30 cellular contexts compared by ENCODE assay signal in the genomic region with DNA sequence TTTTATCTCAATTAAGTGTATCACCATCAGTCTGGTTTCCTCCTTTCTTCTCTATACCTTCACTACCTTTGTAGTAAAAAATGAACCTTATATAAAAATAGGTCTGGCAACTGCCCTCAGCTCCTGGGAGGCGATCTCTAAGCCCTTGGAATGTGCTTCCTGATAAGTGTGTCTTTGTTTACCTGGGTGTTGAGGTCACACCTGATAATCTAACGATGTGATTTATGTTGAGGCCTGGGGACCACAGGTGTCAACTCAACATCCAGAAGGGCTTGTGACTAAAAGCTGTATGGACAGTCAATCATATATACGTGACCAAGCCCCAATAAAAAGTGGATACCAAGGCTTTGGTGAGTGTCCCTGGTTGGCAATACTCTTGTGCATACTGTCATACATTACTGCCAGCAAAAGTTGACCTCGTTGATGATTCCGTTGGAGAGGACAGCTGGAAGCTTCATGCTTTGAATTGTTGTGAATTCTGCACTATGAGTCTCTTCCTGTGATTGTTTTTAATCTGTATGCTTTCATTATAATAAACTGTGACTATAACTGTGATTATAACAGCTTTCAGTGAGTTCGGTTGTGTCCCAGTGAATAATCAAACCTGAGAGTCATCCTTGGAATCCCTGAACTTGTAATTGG. TPM values are rescaled to one million over a fixed set of nuclear protein-coding genes. Genes with fewer than 3 reads are reported as not detected.
DNase-seq lines count a peak whose midpoint lies in the region; ATAC-seq, FAIRE-seq and TF ChIP-seq lines count a peak whose summit lies in the region.
"Had no signal": no experiment of that assay in that cellular context is flagged by ENCODE, and none has a peak within 500 bp of the region (broad histone marks: within the 10 kb centered on the region; RNA-seq: fewer than 3 reads in every experiment).

No MANE protein-coding gene starts in this region.

- intact Hi-C loops in activated CD8-positive, alpha-beta T cell treated with anti-CD3 and anti-CD28 coated beads for 36 hours (cut with micrococcal nuclease) = no loop called here

- H3K9me3 Mint-ChIP-seq in activated CD8-positive, alpha-beta T cell treated with anti-CD3 and anti-CD28 coated beads for 36 hours = peaks cover 2% of the 10 kb centered on the region
- no peaks in the 10 kb centered on the region for H3K9me3 Mint-ChIP-seq in activated CD8-positive, alpha-beta T cell treated with anti-CD3 and anti-CD28 coated beads, Interleukin-2, amount 10 ng/mL, durations not matched to agents 7 days and 5 days (ENCODE audit: insufficient read depth)
- H3K9me3 Mint-ChIP-seq in T-cell (peaks cover 0 to 5% (median 0%) of the 10 kb centered on the region in 3 donors), osteocyte (ENCODE audit: unreplicated experiment) (no peaks in the 10 kb centered on the region)

- POLR2A ChIA-PET in activated CD8-positive, alpha-beta T cell treated with anti-CD3 and anti-CD28 coated beads for 36 hours (lab: Charles Lee) = no interaction called here
- POLR2A ChIA-PET in activated CD8-positive, alpha-beta T cell treated with anti-CD3 and anti-CD28 coated beads, Interleukin-2, amount 10 ng/mL, durations not matched to agents 7 days and 5 days (lab: Charles Lee) = no interaction called here
- POLR2A ChIA-PET in T-cell (lab: Charles Lee) = no interaction called here

- no peak overlapping the region for H3K4me3 Mint-ChIP-seq in activated CD8-positive, alpha-beta T cell treated with anti-CD3 and anti-CD28 coated beads for 36 hours
- no peak overlapping the region for H3K4me3 Mint-ChIP-seq in activated CD8-positive, alpha-beta T cell treated with anti-CD3 and anti-CD28 coated beads, Interleukin-2, amount 10 ng/mL, durations not matched to agents 7 days and 5 days
- H3K4me3 Mint-ChIP-seq in T-cell = peak overlapping the region in 2 of 3 donors; percentile 14 to 27
- no peak overlapping the region for H3K4me3 Mint-ChIP-seq in osteocyte (ENCODE audit: unreplicated experiment)
- H3K4me3 Mint-ChIP-seq: H9 had no signal

- H3K4me1 Mint-ChIP-seq in activated CD8-positive, alpha-beta T cell treated with anti-CD3 and anti-CD28 coated beads for 36 hours (ENCODE audit: low read depth) = peaks cover 64% of the 10 kb centered on the region
- peaks cover 46% of the 10 kb centered on the region for H3K4me1 Mint-ChIP-seq in activated CD8-positive, alpha-beta T cell treated with anti-CD3 and anti-CD28 coated beads, Interleukin-2, amount 10 ng/mL, durations not matched to agents 7 days and 5 days (ENCODE audit: low read depth)
- peaks cover 58 to 75% (median 68%) of the 10 kb centered on the region in 3 donors for H3K4me1 Mint-ChIP-seq in T-cell
- H3K4me1 Mint-ChIP-seq in osteocyte (ENCODE audit: unreplicated experiment) = peaks cover 33% of the 10 kb centered on the region

- FAIRE-seq in RCC 7860 (lab: Jason Lieb, UNC) = no peak
- FAIRE-seq: A549, GM12892, urothelium cell line had no signal

- CTCF ChIA-PET in activated CD8-positive, alpha-beta T cell treated with anti-CD3 and anti-CD28 coated beads for 36 hours (lab: Charles Lee) = interaction anchor here (0.9 to 11.1 kb wide), 5 partner anchors 11 to 80 kb away, joined by 3 to 99 read pairs (median 3); no protein-coding TSS in a partner anchor
- CTCF ChIA-PET in activated CD8-positive, alpha-beta T cell treated with anti-CD3 and anti-CD28 coated beads, Interleukin-2, amount 10 ng/mL, durations not matched to agents 7 days and 5 days (lab: Charles Lee) = interaction anchor here (1.5 kb wide), 1 partner anchor 62 kb away, joined by 6 read pairs; no protein-coding TSS in a partner anchor
- CTCF ChIA-PET in T-cell (lab: Charles Lee) = interaction anchor here (0.6 to 1.6 kb wide), 3 partner anchors 16 to 63 kb away, joined by 4 to 5 read pairs (median 5); no protein-coding TSS in a partner anchor

- H3K36me3 Mint-ChIP-seq in activated CD8-positive, alpha-beta T cell treated with anti-CD3 and anti-CD28 coated beads for 36 hours (ENCODE audit: low read depth) = peaks cover 31% of the 10 kb centered on the region
- peaks cover 41% of the 10 kb centered on the region for H3K36me3 Mint-ChIP-seq in activated CD8-positive, alpha-beta T cell treated with anti-CD3 and anti-CD28 coated beads, Interleukin-2, amount 10 ng/mL, durations not matched to agents 7 days and 5 days (ENCODE audit: low read depth)
- peaks cover 39% of the 10 kb centered on the region for H3K36me3 Mint-ChIP-seq in T-cell
- peaks cover 14% of the 10 kb centered on the region for H3K36me3 Mint-ChIP-seq in osteocyte (ENCODE audit: unreplicated experiment)

- peak overlapping the region; percentile 13 for H3K27ac Mint-ChIP-seq in activated CD8-positive, alpha-beta T cell treated with anti-CD3 and anti-CD28 coated beads for 36 hours
- H3K27ac Mint-ChIP-seq in activated CD8-positive, alpha-beta T cell treated with anti-CD3 and anti-CD28 coated beads, Interleukin-2, amount 10 ng/mL, durations not matched to agents 7 days and 5 days = no peak overlapping the region
- peak overlapping the region in 1 of 2 donors; percentile 25 for H3K27ac Mint-ChIP-seq in T-cell
- H3K27ac Mint-ChIP-seq in osteocyte (ENCODE audit: unreplicated experiment) = peak overlapping the region; percentile 19
- H3K27ac Mint-ChIP-seq: H9 had no signal

- no peak overlapping the region for H3K4me3 ChIP-seq in fibroblast of pulmonary artery (replicated peaks; ENCODE audit: low read depth, low read length)
- H3K4me3 ChIP-seq: A549, lung, right atrium auricular region, spleen, testis had no signal

- no peak for DNase-seq in activated CD8-positive, alpha-beta T cell treated with anti-CD3 and anti-CD28 coated beads for 36 hours
- DNase-seq in activated CD8-positive, alpha-beta T cell treated with anti-CD3 and anti-CD28 coated beads, Interleukin-2, amount 10 ng/mL, durations not matched to agents 7 days and 5 days = no peak
- DNase-seq in T-cell (no peak), fibroblast of pulmonary artery (ENCODE audit: low read depth) (peak; percentile 57), osteocyte (ENCODE audit: extremely low spot score, unreplicated experiment) (no peak), NCI-H1105 treated with DMSO at 0.1 percent for 48 hours (lab: John Stamatoyannopoulos, UW) (no peak), DMS79 (lab: John Stamatoyannopoulos, UW) (no peak), RCC 7860 (ENCODE audit: low spot score) (no peak)
- DNase-seq: activated CD4-positive, alpha-beta T cell treated with anti-CD3 and anti-CD28 coated beads for 4 hours; activated gamma-delta T cell; amygdala; cortex of kidney; H9; kidney glomerular epithelial cell; NCI-H1694 treated with DMSO at 0.1 percent for 48 hours; NCI-H2171 treated with DMSO at 0.1 percent for 48 hours; NCI-H526 treated with DMSO at 0.1 percent for 48 hours; spleen; stimulated activated CD4-positive, alpha-beta T cell treated with anti-CD3 and anti-CD28 coated beads, Interleukin-4, amount 100 ng/mL, for 24 hours; stimulated activated naive CD4-positive, alpha-beta T cell treated with Interleukin-2 at 50 U/mL for 16 hours; testis had no signal

- no peak for TF ChIP-seq CTCF in activated CD8-positive, alpha-beta T cell treated with anti-CD3 and anti-CD28 coated beads for 36 hours (IDR thresholded peaks at IDR 0.05)
- TF ChIP-seq CTCF in fibroblast of pulmonary artery (IDR thresholded peaks at IDR 0.05; ENCODE audit: low read length, missing control alignments) (no peak), osteocyte (IDR thresholded peaks at IDR 0.05) (no peak)

- no peak for ATAC-seq in activated CD8-positive, alpha-beta T cell treated with anti-CD3 and anti-CD28 coated beads for 36 hours
- no peak for ATAC-seq in activated CD8-positive, alpha-beta T cell treated with anti-CD3 and anti-CD28 coated beads, Interleukin-2, amount 10 ng/mL, durations not matched to agents 7 days and 5 days
- ATAC-seq in T-cell (replicated peaks in 1 of 4) = no peak
- ATAC-seq: A549, Panc1 had no signal

- H3K27me3 Mint-ChIP-seq in activated CD8-positive, alpha-beta T cell treated with anti-CD3 and anti-CD28 coated beads for 36 hours = no peaks in the 10 kb centered on the region
- H3K27me3 Mint-ChIP-seq in activated CD8-positive, alpha-beta T cell treated with anti-CD3 and anti-CD28 coated beads, Interleukin-2, amount 10 ng/mL, durations not matched to agents 7 days and 5 days (ENCODE audit: low read depth) = no peaks in the 10 kb centered on the region
- H3K27me3 Mint-ChIP-seq in T-cell = no peaks in the 10 kb centered on the region
- no peaks in the 10 kb centered on the region for H3K27me3 Mint-ChIP-seq in osteocyte (ENCODE audit: unreplicated experiment)

RNA-seq across cellular contexts. Expression of gene NSUN3, which starts 4.1 kb away (rescaled TPM):
- 10 to 100 TPM; 11.9 to 15.5 TPM for total RNA-seq in activated CD8-positive, alpha-beta T cell treated with anti-CD3 and anti-CD28 coated beads for 36 hours
- 10 to 100 TPM; 14.1 TPM for total RNA-seq in activated CD8-positive, alpha-beta T cell treated with anti-CD3 and anti-CD28 coated beads, Interleukin-2, amount 10 ng/mL, durations not matched to agents 7 days and 5 days
- 10 to 100 TPM; 15.8 to 20.0 (median 18.4) TPM for total RNA-seq in T-cell
- 11.8 and 15.0 TPM in 2 replicates for total RNA-seq in osteocyte

RNA-seq across cellular contexts. Expression of gene DHFR2, which starts 4.2 kb away (rescaled TPM):
- total RNA-seq in activated CD8-positive, alpha-beta T cell treated with anti-CD3 and anti-CD28 coated beads for 36 hours = 1 to 10 TPM; 6.3 to 8.1 TPM
- total RNA-seq in activated CD8-positive, alpha-beta T cell treated with anti-CD3 and anti-CD28 coated beads, Interleukin-2, amount 10 ng/mL, durations not matched to agents 7 days and 5 days = 1 to 10 TPM; 6.4 to 8.1 TPM
- 10 to 100 TPM in 1 of 5 donors, 1 to 10 TPM in 4; 3.5 to 11.4 (median 8.6) TPM for total RNA-seq in T-cell
- 6.6 and 7.4 TPM in 2 replicates for total RNA-seq in osteocyte

RNA-seq across cellular contexts. Expression of gene STX19, which starts 38.6 kb away (rescaled TPM):
- total RNA-seq in activated CD8-positive, alpha-beta T cell treated with anti-CD3 and anti-CD28 coated beads for 36 hours = not detected
- not detected for total RNA-seq in activated CD8-positive, alpha-beta T cell treated with anti-CD3 and anti-CD28 coated beads, Interleukin-2, amount 10 ng/mL, durations not matched to agents 7 days and 5 days
- total RNA-seq in T-cell = not detected
- total RNA-seq in osteocyte = not detected in 2 replicates
- total RNA-seq: Daoy, H9, LHCN-M2, omental fat pad, right atrium auricular region, testis had no signal

Comparison
In these comparisons a context has a peak if more than half of its experiments do, and no peak if none do; other contexts are left out.
1. H3K4me3 Mint-ChIP-seq: peak in T-cell (2 of 3); none in activated CD8-positive, alpha-beta T cell treated with anti-CD3 and anti-CD28 coated beads for 36 hours (single experiment), activated CD8-positive, alpha-beta T cell treated with anti-CD3 and anti-CD28 coated beads, Interleukin-2, amount 10 ng/mL, durations not matched to agents 7 days and 5 days (single experiment) and osteocyte (single experiment).